In the genomic region with DNA sequence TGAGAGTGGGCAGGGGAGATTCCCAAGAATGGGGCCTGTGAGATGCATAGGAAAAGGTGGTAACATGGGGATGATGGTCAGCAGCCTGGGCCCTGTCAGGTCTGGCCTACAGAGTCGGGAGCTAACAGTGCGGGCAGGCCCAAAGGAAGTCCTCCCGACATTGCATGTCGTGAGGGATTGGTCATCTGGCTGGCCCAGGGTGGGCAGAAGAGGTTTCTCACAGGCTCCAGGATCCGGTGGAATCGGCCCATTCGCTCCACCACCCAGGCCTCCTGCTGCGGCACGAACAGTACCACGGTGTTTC, we compare ENCODE assay signal across 8 cellular contexts. TPM values are rescaled to one million over a fixed set of nuclear protein-coding genes. Genes with fewer than 3 reads are reported as not detected.
DNase-seq lines count a peak whose midpoint lies in the region; ATAC-seq and TF ChIP-seq lines count a peak whose summit lies in the region.

No MANE protein-coding gene starts in this region.

- peak; percentile 6 to 7 for ATAC-seq in activated CD4-positive, CD25-positive, alpha-beta regulatory T cell treated with anti-CD3 and anti-CD28 coated beads, Interleukin-2, amount 50 U/mL, for 24 hours
- no peak for ATAC-seq in HG02973 (IDR thresholded peaks at IDR 0.05; ENCODE audit: unreplicated experiment)
- ATAC-seq in GM19463 (IDR thresholded peaks at IDR 0.05; ENCODE audit: unreplicated experiment) = no peak

- H3K9me3 ChIP-seq in esophagus muscularis mucosa (no peaks in the 10 kb centered on the region), osteoblast (ENCODE audit: low read depth, low read length) (no peaks in the 10 kb centered on the region)

- peaks cover 7% of the 10 kb centered on the region for H4K20me1 ChIP-seq in osteoblast (ENCODE audit: insufficient read depth, low read length)

- H2AFZ ChIP-seq in osteoblast (ENCODE audit: low read length) = peak overlapping the region; percentile 56

- H3K4me1 ChIP-seq in esophagus muscularis mucosa (peaks cover 21 to 33% (median 27%) of the 10 kb centered on the region in 4 donors), osteoblast (ENCODE audit: insufficient read depth, low read length) (peaks cover 20% of the 10 kb centered on the region)

- no peak for TF ChIP-seq POLR2A in esophagus muscularis mucosa (IDR thresholded peaks at IDR 0.05; ENCODE audit: low read depth)

- TF ChIP-seq CTCF in esophagus muscularis mucosa (IDR thresholded peaks at IDR 0.05) (no peak), osteoblast (IDR thresholded peaks at IDR 0.05; ENCODE audit: extremely low read depth, low read depth, low read length) (no peak)

- H3K27ac ChIP-seq in esophagus muscularis mucosa (replicated peaks in 1 of 4) = peak overlapping the region; percentile 81 to 91 (median 88)
- peak overlapping the region; percentile 97 for H3K27ac ChIP-seq in osteoblast (ENCODE audit: low read depth, low read length)

- H3K4me3 ChIP-seq in esophagus muscularis mucosa = peak overlapping the region; percentile 62 to 92 (median 68)
- peak overlapping the region; percentile 74 for H3K4me3 ChIP-seq in osteoblast (ENCODE audit: insufficient read depth, low read length)

- no peak for TF ChIP-seq EP300 in esophagus muscularis mucosa (IDR thresholded peaks at IDR 0.05)

- DNase-seq in activated CD4-positive, CD25-positive, alpha-beta regulatory T cell treated with anti-CD3 and anti-CD28 coated beads, Interleukin-2, amount 50 U/mL, for 72 hours = no peak
- DNase-seq in RPMI7951 (ENCODE audit: low read depth) (peak; percentile 14), esophagus muscularis mucosa (ENCODE audit: extremely low spot score) (no peak), osteoblast (ENCODE audit: insufficient read length, low spot score, missing footprints) (peak; percentile 83), NCI-H2029 (lab: John Stamatoyannopoulos, UW) (no peak)

- H3K4me2 ChIP-seq in osteoblast (ENCODE audit: insufficient read depth, low read length) = peak overlapping the region; percentile 97

- intact Hi-C loops in esophagus muscularis mucosa (cut with DNase I) = loop anchor here (5.0 kb wide), 1 partner anchor 375 kb away; no protein-coding TSS in a partner anchor

- peaks cover 33% of the 10 kb centered on the region for H3K79me2 ChIP-seq in osteoblast (ENCODE audit: insufficient read depth, low read length)

- H3K36me3 ChIP-seq in esophagus muscularis mucosa (peaks cover 29 to 61% (median 58%) of the 10 kb centered on the region in 4 donors), osteoblast (ENCODE audit: insufficient read depth, low read length) (peaks cover 60% of the 10 kb centered on the region)

- 10% methylated on average over 4 of the region's 10 CpGs for WGBS in esophagus muscularis mucosa

- H3K27me3 ChIP-seq in esophagus muscularis mucosa (no peaks in the 10 kb centered on the region), osteoblast (ENCODE audit: insufficient read depth, low read length) (no peaks in the 10 kb centered on the region)

RNA-seq across cellular contexts. Expression of a gene that starts 0.5 kb away (rescaled TPM):
- 136 and 152 TPM in 2 replicates for total RNA-seq in RPMI7951 (2014; rRNA removed; shearing (Covaris generic))
- total RNA-seq in esophagus muscularis mucosa = 100 to 1,000 TPM; 108 to 130 (median 123) TPM
- 130 and 140 TPM in 2 replicates for total RNA-seq in osteoblast

RNA-seq across cellular contexts. Expression of a gene that starts 6.0 kb away (rescaled TPM):
- 16.6 and 19.1 TPM in 2 replicates for total RNA-seq in RPMI7951 (2014; rRNA removed; shearing (Covaris generic))
- total RNA-seq in esophagus muscularis mucosa (10 to 100 TPM in 2 of 4 donors, 1 to 10 TPM in 2; 9.1 to 12.5 (median 10.1) TPM), osteoblast (15.0 and 15.9 TPM in 2 replicates)

RNA-seq across cellular contexts. Expression of a gene that starts 13.2 kb away (rescaled TPM):
- 16.6 and 17.5 TPM in 2 replicates for total RNA-seq in RPMI7951 (2014; rRNA removed; shearing (Covaris generic))
- total RNA-seq in esophagus muscularis mucosa (10 to 100 TPM; 16.2 to 26.4 (median 21.7) TPM), osteoblast (31.1 and 32.1 TPM in 2 replicates)

RNA-seq across cellular contexts. Expression of a gene that starts 22.7 kb away (rescaled TPM):
- total RNA-seq in RPMI7951 (2014; rRNA removed; shearing (Covaris generic)) = 28.2 and 32.6 TPM in 2 replicates
- total RNA-seq in esophagus muscularis mucosa (1 to 10 TPM; 2.2 to 9.4 (median 4.3) TPM), osteoblast (10.9 and 11.5 TPM in 2 replicates)

RNA-seq across cellular contexts. Expression of a gene that starts 30.0 kb away (rescaled TPM):
- total RNA-seq in RPMI7951 (2014; rRNA removed; shearing (Covaris generic)) = 260 and 306 TPM in 2 replicates
- total RNA-seq in esophagus muscularis mucosa (100 to 1,000 TPM; 129 to 185 (median 171) TPM), osteoblast (241 and 267 TPM in 2 replicates)

Comparison
In these comparisons a context has a peak if more than half of its experiments do, and no peak if none do; other contexts are left out.
1. ATAC-seq: peak in activated CD4-positive, CD25-positive, alpha-beta regulatory T cell treated with anti-CD3 and anti-CD28 coated beads, Interleukin-2, amount 50 U/mL, for 24 hours (2 of 2); none in HG02973 (single experiment) and GM19463 (single experiment).
2. DNase-seq: peak in RPMI7951 (single experiment) and osteoblast (single experiment); none in activated CD4-positive, CD25-positive, alpha-beta regulatory T cell treated with anti-CD3 and anti-CD28 coated beads, Interleukin-2, amount 50 U/mL, for 72 hours (single experiment), esophagus muscularis mucosa (single experiment) and NCI-H2029 (single experiment).